14 cellular contexts compared by ENCODE assay signal in genomic region chr3:49901351-49902339, GRCh38. TPM values are rescaled to one million over a fixed set of nuclear protein-coding genes. Genes with fewer than 3 reads are reported as not detected.
DNase-seq lines count a peak whose midpoint lies in the region; ATAC-seq, FAIRE-seq and TF ChIP-seq lines count a peak whose summit lies in the region.
"Had no signal": no experiment of that assay in that cellular context is flagged by ENCODE, and none has a peak within 500 bp of the region (broad histone marks: within the 10 kb centered on the region; RNA-seq: fewer than 3 reads in every experiment).

No MANE protein-coding gene starts in this region.

- H3K4me2 ChIP-seq in BLaER1 (peak overlapping the region; percentile 70), osteoblast (ENCODE audit: insufficient read depth, low read length) (no peak overlapping the region)

- no peaks in the 10 kb centered on the region for H3K9me3 ChIP-seq in BLaER1
- no peaks in the 10 kb centered on the region for H3K9me3 ChIP-seq in osteoblast (ENCODE audit: low read depth, low read length)
- H3K9me3 ChIP-seq: BE2C had no signal

- ATAC-seq in HG03354 (IDR thresholded peaks at IDR 0.05; ENCODE audit: poor library complexity, severe bottlenecking, unreplicated experiment) (no peak), HG02973 (IDR thresholded peaks at IDR 0.05; ENCODE audit: unreplicated experiment) (no peak), HG03139 (IDR thresholded peaks at IDR 0.05; ENCODE audit: unreplicated experiment) (no peak)
- ATAC-seq: natural killer cell treated with Interleukin-12 subunit alpha and Interleukin-12 subunit beta and Interleukin-15 and Interleukin-18, amount 100 ng/mL, for 72 hours; stimulated activated naive CD8-positive, alpha-beta T cell treated with anti-CD3 and anti-CD28 coated beads, Interleukin-15, Interleukin-2, amounts not matched to agents 100 U/mL and 50 U/mL, for 24 hours had no signal

- TF ChIP-seq CTCF in bronchial epithelial cell (IDR thresholded peaks at IDR 0.05; ENCODE audit: insufficient read depth, low read length, severe bottlenecking), result no peak
- TF ChIP-seq CTCF in osteoblast (IDR thresholded peaks at IDR 0.05; ENCODE audit: extremely low read depth, low read depth, low read length), result no peak

- H3K27ac ChIP-seq in BLaER1 (peak overlapping the region; percentile 55), osteoblast (ENCODE audit: low read depth, low read length) (no peak overlapping the region)

- no peak overlapping the region for H3K4me3 ChIP-seq in BLaER1
- H3K4me3 ChIP-seq in Jurkat, Clone E6-1 (ENCODE audit: low read length), result no peak overlapping the region
- peak overlapping the region; percentile 50 for H3K4me3 ChIP-seq in bronchial epithelial cell (ENCODE audit: low read depth, low read length)
- no peak overlapping the region for H3K4me3 ChIP-seq in osteoblast (ENCODE audit: insufficient read depth, low read length)

- no peaks in the 10 kb centered on the region for H3K79me2 ChIP-seq in osteoblast (ENCODE audit: insufficient read depth, low read length)

- H4K20me1 ChIP-seq in BLaER1 (no peaks in the 10 kb centered on the region), osteoblast (ENCODE audit: insufficient read depth, low read length) (no peaks in the 10 kb centered on the region)

- H3K36me3 ChIP-seq in BLaER1 (no peaks in the 10 kb centered on the region), bronchial epithelial cell (ENCODE audit: control insufficient read depth, insufficient read depth, low read length) (peaks cover 17% of the 10 kb centered on the region), osteoblast (ENCODE audit: insufficient read depth, low read length) (no peaks in the 10 kb centered on the region)
- H3K36me3 ChIP-seq: BE2C had no signal

- no peak for FAIRE-seq in bronchial epithelial cell (lab: Jason Lieb, UNC)

- H3K27me3 ChIP-seq in BLaER1 (no peaks in the 10 kb centered on the region), bronchial epithelial cell (ENCODE audit: control insufficient read depth, insufficient read depth, low read length) (no peaks in the 10 kb centered on the region), osteoblast (ENCODE audit: insufficient read depth, low read length) (no peaks in the 10 kb centered on the region)
- H3K27me3 ChIP-seq: BE2C had no signal

- no peak overlapping the region for H2AFZ ChIP-seq in osteoblast (ENCODE audit: low read length)

- peak; percentile 16 for DNase-seq in Jurkat, Clone E6-1 (ENCODE audit: low read depth, low spot score)
- DNase-seq in bronchial epithelial cell (ENCODE audit: low read depth) (peak; percentile 32), osteoblast (ENCODE audit: insufficient read length, low spot score, missing footprints) (peak; percentile 82)
- DNase-seq in stimulated activated CD4-positive, alpha-beta T cell treated with anti-CD3 and anti-CD28 coated beads, Interleukin-15, amount 100 ng/mL, for 24 hours, result no peak
- DNase-seq: activated CD4-positive, alpha-beta T cell treated with anti-CD3 and anti-CD28 coated beads, Interleukin-2, amount 50 U/mL, for 1 hour; activated naive CD4-positive, alpha-beta T cell treated with Interleukin-2 at 50 U/mL for 16 hours; BE2C; NCI-H446; stimulated activated naive CD8-positive, alpha-beta T cell treated with anti-CD3 and anti-CD28 coated beads, Interleukin-15, Interleukin-2, amounts not matched to agents 100 U/mL and 50 U/mL, for 24 hours had no signal

- H3K9ac ChIP-seq in BLaER1, result peak overlapping the region; percentile 27; the same call in 1 of the 2 replicates

- H3K4me1 ChIP-seq in BLaER1, result peaks cover 58% of the 10 kb centered on the region
- H3K4me1 ChIP-seq in osteoblast (ENCODE audit: insufficient read depth, low read length), result peaks cover 17% of the 10 kb centered on the region
- H3K4me1 ChIP-seq: BE2C had no signal

RNA-seq across cellular contexts. Expression of gene MST1R, which starts 2.0 kb away (rescaled TPM):
- polyA plus RNA-seq in Jurkat, Clone E6-1 (2012; ENCODE audit: insufficient read depth, insufficient read length), result not detected
- total RNA-seq in bronchial epithelial cell (20.4 and 33.7 TPM in 2 replicates), osteoblast (0.72 and 1.8 TPM in 2 replicates)

RNA-seq across cellular contexts. Expression of gene MON1A, which starts 28.0 kb away (rescaled TPM):
- 14.8 TPM for polyA plus RNA-seq in Jurkat, Clone E6-1 (2012; ENCODE audit: insufficient read depth, insufficient read length)
- total RNA-seq in bronchial epithelial cell (9.1 and 15.8 TPM in 2 replicates), osteoblast (13.0 and 14.1 TPM in 2 replicates)

RNA-seq across cellular contexts. Expression of gene CAMKV, which starts 31.9 kb away (rescaled TPM):
- 25.5 TPM for polyA plus RNA-seq in Jurkat, Clone E6-1 (2012; ENCODE audit: insufficient read depth, insufficient read length)
- total RNA-seq in bronchial epithelial cell, result 0.13 and 0.26 TPM in 2 replicates
- not detected in 2 replicates for total RNA-seq in osteoblast
- total RNA-seq: natural killer cell treated with Interleukin-12 subunit alpha and Interleukin-12 subunit beta and Interleukin-15 and Interleukin-18, amount 100 ng/mL, for 72 hours had no signal

RNA-seq across cellular contexts. Expression of gene RBM6, which starts 38.3 kb away (rescaled TPM):
- 55.3 TPM for polyA plus RNA-seq in Jurkat, Clone E6-1 (2012; ENCODE audit: insufficient read depth, insufficient read length)
- 35.5 and 42.2 TPM in 2 replicates for total RNA-seq in bronchial epithelial cell
- total RNA-seq in osteoblast, result 50.7 and 55.1 TPM in 2 replicates

RNA-seq across cellular contexts. Expression of gene TRAIP, which starts 45.3 kb away (rescaled TPM):
- 38.4 TPM for polyA plus RNA-seq in Jurkat, Clone E6-1 (2012; ENCODE audit: insufficient read depth, insufficient read length)
- total RNA-seq in bronchial epithelial cell (0.79 and 1.2 TPM in 2 replicates), osteoblast (1.4 and 2.4 TPM in 2 replicates)
